ENCODE assay signal across 8 cellular contexts in the genomic region with DNA sequence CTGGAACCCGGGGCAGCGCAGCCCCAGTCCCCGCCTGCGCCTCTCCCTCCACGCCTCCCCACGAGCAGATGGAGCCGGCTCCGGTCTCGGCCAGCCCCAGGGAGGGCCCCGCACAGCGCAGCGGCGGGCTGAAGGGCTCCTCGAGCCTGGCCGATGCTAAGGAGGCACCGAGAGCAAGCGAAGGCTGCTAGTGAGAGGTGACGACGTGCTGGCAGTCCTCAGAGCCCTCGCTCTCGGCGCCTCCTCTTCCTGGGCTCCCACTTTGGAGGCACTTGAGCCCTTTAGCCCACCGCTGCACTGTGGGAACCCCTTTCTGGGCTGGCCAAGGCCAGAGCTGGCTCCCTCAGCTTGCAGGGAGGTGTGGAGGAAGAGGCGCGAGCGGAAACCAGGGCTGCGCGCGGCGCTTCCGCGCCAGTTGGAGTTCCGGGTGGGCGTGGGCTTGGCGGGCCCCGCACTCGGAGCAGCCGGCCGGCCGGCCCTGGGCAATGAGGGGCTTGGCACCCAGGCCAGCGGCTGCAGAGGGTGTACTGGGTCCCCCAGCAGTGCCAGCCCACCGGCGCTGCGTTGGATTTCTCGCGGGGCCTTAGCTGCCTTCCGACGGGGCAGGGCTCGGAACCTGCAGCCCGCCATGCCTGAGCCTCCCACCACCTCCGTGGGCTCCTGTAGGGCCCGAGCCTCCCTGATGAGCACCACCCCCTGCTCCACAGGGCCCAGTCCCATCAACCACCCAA. TPM values are rescaled to one million over a fixed set of nuclear protein-coding genes. Genes with fewer than 3 reads are reported as not detected.
DNase-seq lines count a peak whose midpoint lies in the region; ATAC-seq and TF ChIP-seq lines count a peak whose summit lies in the region.

No MANE protein-coding gene starts in this region.

- H3K9me3 ChIP-seq in NT2/D1 (ENCODE audit: insufficient read depth, low read length) = peaks cover 28% of the 10 kb centered on the region

- no peaks in the 10 kb centered on the region for H3K4me1 ChIP-seq in NT2/D1 (ENCODE audit: insufficient read depth, insufficient read length)

- H3K9ac ChIP-seq in NT2/D1 (ENCODE audit: insufficient read length, low read depth) = peak overlapping the region; percentile 78

- peak; percentile 68 for TF ChIP-seq POLR2A in GM18951 (IDR thresholded peaks at IDR 0.05; ENCODE audit: extremely low read depth, insufficient read depth, insufficient read length)

- in situ Hi-C loops in GM18951 (cut with MboI; ENCODE audit: low sequenced_read_pairs, unreplicated experiment) = no loop called here

- no peak for ATAC-seq in Right ventricle myocardium inferior

- peak overlapping the region; percentile 54 for H3K4me3 ChIP-seq in NT2/D1 (ENCODE audit: insufficient read length, low read depth)

- DNase-seq in NT2/D1 (ENCODE audit: low read depth, low spot score) (no peak), activated gamma-delta T cell (lab: John Stamatoyannopoulos, UW) (peak; percentile 53), Right ventricle myocardium inferior (ENCODE audit: missing footprints) (peak; percentile 77), NCI-H2029 treated with DMSO at 0.1 percent for 48 hours (lab: John Stamatoyannopoulos, UW) (no peak), NCI-H510A treated with DMSO at 0.1 percent for 48 hours (lab: John Stamatoyannopoulos, UW) (no peak), 8988T (no peak)
- peak; percentile 50 for DNase-seq in stimulated activated CD4-positive, alpha-beta T cell treated with anti-CD3 and anti-CD28 coated beads, Interleukin-12 subunit alpha, Interleukin-12 subunit beta, amount 100 ng/mL, for 4 hours

- intact Hi-C loops in Right ventricle myocardium inferior (cut with DNase I) = loop anchor here (10.0 kb wide), 1 partner anchor 206 kb away; no protein-coding TSS in a partner anchor

- H3K27me3 ChIP-seq in NT2/D1 (ENCODE audit: insufficient read depth, insufficient read length) = no peaks in the 10 kb centered on the region

- H3K36me3 ChIP-seq in NT2/D1 (ENCODE audit: insufficient read depth, insufficient read length, low read length) = peaks cover 11% of the 10 kb centered on the region

RNA-seq across cellular contexts. Expression of gene TMEM14C, which starts 2.5 kb away (rescaled TPM):
- 120 TPM for total RNA-seq in Right ventricle myocardium inferior

RNA-seq across cellular contexts. Expression of gene PAK1IP1, which starts 25.6 kb away (rescaled TPM):
- total RNA-seq in Right ventricle myocardium inferior = 11.5 TPM

RNA-seq across cellular contexts. Expression of gene C6orf52, which starts 26.0 kb away (rescaled TPM):
- 0.49 TPM for total RNA-seq in Right ventricle myocardium inferior

RNA-seq across cellular contexts. Expression of gene TMEM14B, which starts 27.2 kb away (rescaled TPM):
- 106 TPM for total RNA-seq in Right ventricle myocardium inferior

Comparison
In these comparisons a context has a peak if more than half of its experiments do, and no peak if none do; other contexts are left out.
1. DNase-seq: peak in activated gamma-delta T cell (single experiment), Right ventricle myocardium inferior (single experiment) and stimulated activated CD4-positive, alpha-beta T cell treated with anti-CD3 and anti-CD28 coated beads, Interleukin-12 subunit alpha, Interleukin-12 subunit beta, amount 100 ng/mL, for 4 hours (single experiment); none in NT2/D1 (single experiment), NCI-H2029 treated with DMSO at 0.1 percent for 48 hours (single experiment), NCI-H510A treated with DMSO at 0.1 percent for 48 hours (single experiment) and 8988T (single experiment).